10 cellular contexts compared by ENCODE assay signal in genomic region chr5:69364414-69364813, GRCh38. TPM values are rescaled to one million over a fixed set of nuclear protein-coding genes. Genes with fewer than 3 reads are reported as not detected.
DNase-seq lines count a peak whose midpoint lies in the region; ATAC-seq, FAIRE-seq and TF ChIP-seq lines count a peak whose summit lies in the region.
"Had no signal": no experiment of that assay in that cellular context is flagged by ENCODE, and none has a peak within 500 bp of the region (broad histone marks: within the 10 kb centered on the region; RNA-seq: fewer than 3 reads in every experiment).

No MANE protein-coding gene starts in this region.

- H3K79me2 ChIP-seq in astrocyte (ENCODE audit: insufficient read depth, low read length) = peaks cover 95% of the 10 kb centered on the region

- POLR2A ChIA-PET in naive thymus-derived CD4-positive, alpha-beta T cell (lab: Charles Lee) = no interaction called here

- peaks cover 4% of the 10 kb centered on the region for H3K36me3 Mint-ChIP-seq in astrocyte (ENCODE audit: low read depth, unreplicated experiment)
- H3K36me3 Mint-ChIP-seq in naive thymus-derived CD4-positive, alpha-beta T cell = peaks cover 4 to 19% (median 13%) of the 10 kb centered on the region in 5 donors

- no peak overlapping the region for H3K4me3 Mint-ChIP-seq in astrocyte (ENCODE audit: unreplicated experiment)
- H3K4me3 Mint-ChIP-seq in naive thymus-derived CD4-positive, alpha-beta T cell = no peak overlapping the region

- H3K27me3 Mint-ChIP-seq in astrocyte (ENCODE audit: low read depth, unreplicated experiment) = no peaks in the 10 kb centered on the region
- no peaks in the 10 kb centered on the region for H3K27me3 Mint-ChIP-seq in naive thymus-derived CD4-positive, alpha-beta T cell
- H3K27me3 Mint-ChIP-seq: CD8-positive, alpha-beta memory T cell had no signal

- H3K4me3 ChIP-seq in astrocyte (ENCODE audit: insufficient read depth, low read depth, low read length) = no peak overlapping the region
- no peak overlapping the region for H3K4me3 ChIP-seq in naive thymus-derived CD4-positive, alpha-beta T cell (ENCODE audit: low read length)

- peak; percentile 53 for TF ChIP-seq CTCF in astrocyte (IDR thresholded peaks at IDR 0.05; ENCODE audit: insufficient read depth, low read depth, low read length)

- H2AFZ ChIP-seq in astrocyte (ENCODE audit: low read depth, low read length) = no peak overlapping the region

- FAIRE-seq in HTR-8/SVneo (lab: Jason Lieb, UNC) = no peak
- FAIRE-seq in astrocyte (lab: Jason Lieb, UNC) = no peak
- FAIRE-seq: TTC549 had no signal

- peaks cover 18% of the 10 kb centered on the region for H3K36me3 ChIP-seq in astrocyte (ENCODE audit: insufficient read depth, low read length)
- H3K36me3 ChIP-seq in naive thymus-derived CD4-positive, alpha-beta T cell (ENCODE audit: control insufficient read depth in 2 of 3, insufficient read depth in 3 of 3, low read length in 3 of 3) = peaks cover 5 to 31% (median 8%) of the 10 kb centered on the region in 3 experiments

- peaks cover 3% of the 10 kb centered on the region for H3K4me1 Mint-ChIP-seq in astrocyte (ENCODE audit: low read depth, unreplicated experiment)
- H3K4me1 Mint-ChIP-seq in naive thymus-derived CD4-positive, alpha-beta T cell = peaks cover 22 to 57% (median 39%) of the 10 kb centered on the region in 7 donors

- CTCF ChIA-PET in naive thymus-derived CD4-positive, alpha-beta T cell (lab: Charles Lee) = interaction anchor here (1.5 kb wide), 1 partner anchor 8 kb away, joined by 3 read pairs; no protein-coding TSS in a partner anchor

- no peak overlapping the region for H3K4me2 ChIP-seq in astrocyte (ENCODE audit: low read length)

- intact Hi-C loops in naive thymus-derived CD4-positive, alpha-beta T cell (cut with micrococcal nuclease) = no loop called here
- intact Hi-C loops in left ventricle myocardium superior (cut with micrococcal nuclease) = no loop called here

- no peaks in the 10 kb centered on the region for H3K9me3 ChIP-seq in astrocyte (ENCODE audit: insufficient read depth, low read depth, low read length)
- no peaks in the 10 kb centered on the region for H3K9me3 ChIP-seq in naive thymus-derived CD4-positive, alpha-beta T cell (ENCODE audit: control insufficient read depth in 2 of 3, low read length in 3 of 3)

- H3K9ac ChIP-seq in astrocyte (ENCODE audit: low read length) = no peak overlapping the region

- ATAC-seq in naive thymus-derived CD4-positive, alpha-beta T cell = peak; percentile 30
- no peak for ATAC-seq in left ventricle myocardium superior

- H3K27ac Mint-ChIP-seq in astrocyte (ENCODE audit: unreplicated experiment) = no peak overlapping the region
- peak overlapping the region in 3 of 9 donors; percentile 24 to 80 (median 45) for H3K27ac Mint-ChIP-seq in naive thymus-derived CD4-positive, alpha-beta T cell

- H3K27ac ChIP-seq in astrocyte (ENCODE audit: low read depth, low read length) = no peak overlapping the region
- H3K27ac ChIP-seq in naive thymus-derived CD4-positive, alpha-beta T cell (ENCODE audit: low read depth, low read length) = no peak overlapping the region

- peaks cover 9% of the 10 kb centered on the region for H3K4me1 ChIP-seq in astrocyte (ENCODE audit: insufficient read depth, low read length)
- H3K4me1 ChIP-seq in naive thymus-derived CD4-positive, alpha-beta T cell (ENCODE audit: control insufficient read depth in 2 of 2, insufficient read depth in 2 of 2, low read length in 2 of 2) = peaks cover 13 to 15% of the 10 kb centered on the region in 2 donors

- H3K9me3 Mint-ChIP-seq in astrocyte (ENCODE audit: unreplicated experiment) = no peaks in the 10 kb centered on the region
- no peaks in the 10 kb centered on the region for H3K9me3 Mint-ChIP-seq in naive thymus-derived CD4-positive, alpha-beta T cell

- H4K20me1 ChIP-seq in astrocyte (ENCODE audit: insufficient read depth, low read length) = peaks cover 59% of the 10 kb centered on the region

- no peaks in the 10 kb centered on the region for H3K27me3 ChIP-seq in astrocyte (ENCODE audit: insufficient read depth, low read length)
- H3K27me3 ChIP-seq in naive thymus-derived CD4-positive, alpha-beta T cell (ENCODE audit: control insufficient read depth in 2 of 2, insufficient read depth in 2 of 2, low read length in 2 of 2) = no peaks in the 10 kb centered on the region

- DNase-seq in NCI-H748 (lab: John Stamatoyannopoulos, UW; ENCODE audit: unreplicated experiment) (peak; percentile 12), NCI-H748 treated with DMSO at 0.1 percent for 48 hours (lab: John Stamatoyannopoulos, UW) (no peak), HTR-8/SVneo (ENCODE audit: insufficient read length, low spot score) (peak; percentile 11), astrocyte (ENCODE audit: low read depth) (no peak), UCSD-AML1 (lab: John Stamatoyannopoulos, UW; ENCODE audit: unreplicated experiment) (no peak), NCI-H1092 treated with DMSO at 0.1 percent for 48 hours (lab: John Stamatoyannopoulos, UW) (no peak), left ventricle myocardium superior (no peak)
- peak in 5 of 9 donors; percentile 25 to 33 (median 29) for DNase-seq in naive thymus-derived CD4-positive, alpha-beta T cell

RNA-seq across cellular contexts. Expression of gene AK6, which starts 4.9 kb away (rescaled TPM):
- 33.9 and 52.3 TPM in 2 replicates for total RNA-seq in astrocyte
- 10 to 100 TPM; 12.4 to 30.2 (median 24.0) TPM for total RNA-seq in naive thymus-derived CD4-positive, alpha-beta T cell
- 10 to 100 TPM; 73.9 to 76.6 TPM for polyA plus RNA-seq in naive thymus-derived CD4-positive, alpha-beta T cell
- total RNA-seq in left ventricle myocardium superior = 34.8 TPM

RNA-seq across cellular contexts. Expression of gene TAF9, which starts 4.9 kb away (rescaled TPM):
- total RNA-seq in astrocyte = 90.5 and 92.7 TPM in 2 replicates
- total RNA-seq in naive thymus-derived CD4-positive, alpha-beta T cell = 10 to 100 TPM; 48.5 to 54.1 (median 50.4) TPM
- polyA plus RNA-seq in naive thymus-derived CD4-positive, alpha-beta T cell = 100 to 1,000 TPM; 116 to 135 TPM
- 38.7 TPM for total RNA-seq in left ventricle myocardium superior

RNA-seq across cellular contexts. Expression of gene RAD17, which starts 5.2 kb away (rescaled TPM):
- total RNA-seq in astrocyte = 24.1 and 25.7 TPM in 2 replicates
- total RNA-seq in naive thymus-derived CD4-positive, alpha-beta T cell = 10 to 100 TPM; 19.7 to 32.0 (median 26.3) TPM
- 10 to 100 TPM; 23.8 to 23.9 TPM for polyA plus RNA-seq in naive thymus-derived CD4-positive, alpha-beta T cell
- 18.3 TPM for total RNA-seq in left ventricle myocardium superior

RNA-seq across cellular contexts. Expression of gene CCDC125, which starts 31.8 kb away (rescaled TPM):
- total RNA-seq in astrocyte = 1.7 and 2.5 TPM in 2 replicates
- 10 to 100 TPM in 3 of 5 experiments, 1 to 10 TPM in 2; 5.4 to 11.8 (median 10.4) TPM for total RNA-seq in naive thymus-derived CD4-positive, alpha-beta T cell
- polyA plus RNA-seq in naive thymus-derived CD4-positive, alpha-beta T cell = 1 to 10 TPM; 5.0 TPM
- total RNA-seq in left ventricle myocardium superior = 2.9 TPM

RNA-seq across cellular contexts. Expression of gene MARVELD2, which starts 50.5 kb away (rescaled TPM):
- total RNA-seq in astrocyte = 10.1 and 10.6 TPM in 2 replicates
- under 1 TPM in 3 of 5 experiments, not detected in 2; 0.45 to 0.94 (median 0.84) TPM for total RNA-seq in naive thymus-derived CD4-positive, alpha-beta T cell
- 1 to 10 TPM in 1 of 2 donors, under 1 TPM in 1; 0.37 to 1.1 TPM for polyA plus RNA-seq in naive thymus-derived CD4-positive, alpha-beta T cell
- total RNA-seq in left ventricle myocardium superior = 1.8 TPM

Comparison
In these comparisons a context has a peak if more than half of its experiments do, and no peak if none do; other contexts are left out.
1. DNase-seq: peak in NCI-H748 (single experiment), HTR-8/SVneo (single experiment) and naive thymus-derived CD4-positive, alpha-beta T cell (5 of 9); none in NCI-H748 treated with DMSO at 0.1 percent for 48 hours (single experiment), astrocyte (single experiment), UCSD-AML1 (single experiment), NCI-H1092 treated with DMSO at 0.1 percent for 48 hours (single experiment) and left ventricle myocardium superior (single experiment).